Comparison of ENCODE assay signal across 8 cellular contexts in the genomic region with DNA sequence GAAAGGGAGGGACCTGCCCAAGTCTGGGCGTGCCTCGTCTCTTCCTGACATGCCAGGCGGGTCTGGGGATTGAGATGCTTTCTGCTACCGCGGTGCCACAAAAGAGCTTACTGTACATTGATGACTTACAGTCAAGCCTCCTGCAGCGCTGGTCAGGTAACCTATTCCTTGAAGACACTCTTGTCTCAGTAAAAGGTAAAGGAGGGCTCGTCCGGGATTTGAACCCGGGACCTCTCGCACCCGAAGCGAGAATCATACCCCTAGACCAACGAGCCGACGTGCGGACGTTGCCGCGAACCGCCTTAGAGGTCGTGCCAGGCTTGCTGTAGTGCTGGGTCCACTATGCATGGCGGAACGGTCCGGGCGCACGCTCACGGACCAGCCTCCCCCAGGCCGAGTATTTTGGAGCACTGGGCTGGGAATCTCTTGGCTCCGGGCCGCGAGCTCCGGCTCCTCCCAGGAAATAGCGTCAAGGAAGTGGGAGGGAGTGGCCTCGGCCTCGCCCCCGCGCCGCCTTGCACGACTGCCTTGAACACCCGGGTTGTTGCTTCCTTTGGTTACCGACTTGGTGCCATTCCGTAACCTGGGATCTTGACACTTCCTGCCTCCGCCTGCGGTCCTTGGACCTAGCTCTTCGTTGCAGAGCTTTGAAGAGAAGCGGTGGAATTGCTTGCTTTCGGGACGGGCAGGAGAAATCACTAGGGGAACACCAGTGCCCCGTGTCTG. TPM values are rescaled to one million over a fixed set of nuclear protein-coding genes. Genes with fewer than 3 reads are reported as not detected.
DNase-seq lines count a peak whose midpoint lies in the region; ATAC-seq and TF ChIP-seq lines count a peak whose summit lies in the region.

No MANE protein-coding gene starts in this region.

- H3K9ac ChIP-seq in KMS-11: peak overlapping the region; percentile 59; the same call in 1 of the 2 replicates

- H3K36me3 Mint-ChIP-seq in activated T-helper 2 cell treated with anti-CD3 and anti-CD28 coated beads, Interferon-gamma antibody, Interleukin-2, Interleukin-4, amounts not matched to agents 10 μg/mL and 5 μg/mL and 100 μg/mL, durations not matched to agents 14 hours and 24 hours and 36 hours (ENCODE audit: low read depth): peaks cover 16% of the 10 kb centered on the region
- H3K36me3 Mint-ChIP-seq in nephron (ENCODE audit: low read depth): peaks cover 2% of the 10 kb centered on the region

- peak overlapping the region; percentile 97 for H3K4me3 Mint-ChIP-seq in activated T-helper 2 cell treated with anti-CD3 and anti-CD28 coated beads, Interferon-gamma antibody, Interleukin-2, Interleukin-4, amounts not matched to agents 10 μg/mL and 5 μg/mL and 100 μg/mL, durations not matched to agents 14 hours and 24 hours and 36 hours (ENCODE audit: low read depth)
- peak overlapping the region; percentile 90 to 98 (median 95) for H3K4me3 Mint-ChIP-seq in nephron

- peaks cover 43% of the 10 kb centered on the region for H3K4me1 Mint-ChIP-seq in activated T-helper 2 cell treated with anti-CD3 and anti-CD28 coated beads, Interferon-gamma antibody, Interleukin-2, Interleukin-4, amounts not matched to agents 10 μg/mL and 5 μg/mL and 100 μg/mL, durations not matched to agents 14 hours and 24 hours and 36 hours (ENCODE audit: low read depth)
- H3K4me1 Mint-ChIP-seq in nephron: peaks cover 33% of the 10 kb centered on the region

- no peaks in the 10 kb centered on the region for H3K4me1 ChIP-seq in KMS-11 (ENCODE audit: low read depth, poor library complexity, severe bottlenecking)

- H3K4me2 ChIP-seq in KMS-11: peak overlapping the region; percentile 33; the same call in 1 of the 2 replicates

- H3K27ac Mint-ChIP-seq in activated T-helper 2 cell treated with anti-CD3 and anti-CD28 coated beads, Interferon-gamma antibody, Interleukin-2, Interleukin-4, amounts not matched to agents 10 μg/mL and 5 μg/mL and 100 μg/mL, durations not matched to agents 14 hours and 24 hours and 36 hours: peak overlapping the region; percentile 96
- peak overlapping the region; percentile 98 to 100 (median 100) for H3K27ac Mint-ChIP-seq in nephron

- H4K20me1 ChIP-seq in KMS-11 (ENCODE audit: insufficient read depth): no peaks in the 10 kb centered on the region

- H3K9me3 Mint-ChIP-seq in activated T-helper 2 cell treated with anti-CD3 and anti-CD28 coated beads, Interferon-gamma antibody, Interleukin-2, Interleukin-4, amounts not matched to agents 10 μg/mL and 5 μg/mL and 100 μg/mL, durations not matched to agents 14 hours and 24 hours and 36 hours: no peaks in the 10 kb centered on the region
- H3K9me3 Mint-ChIP-seq in nephron: no peaks in the 10 kb centered on the region

- no peaks in the 10 kb centered on the region for H3K27me3 ChIP-seq in KMS-11 (ENCODE audit: insufficient read depth, low read depth)

- DNase-seq in DMS79 (lab: John Stamatoyannopoulos, UW): peak; percentile 37
- peak; percentile 88 for DNase-seq in RPMI8226
- DNase-seq in activated T-helper 2 cell treated with anti-CD3 and anti-CD28 coated beads, Interferon-gamma antibody, Interleukin-2, Interleukin-4, amounts not matched to agents 10 μg/mL and 5 μg/mL and 100 μg/mL, durations not matched to agents 14 hours and 24 hours and 36 hours (ENCODE audit: low spot score): peak; percentile 85
- DNase-seq in fibroblast of pulmonary artery (ENCODE audit: low read depth): peak; percentile 97
- peak; percentile 85 for DNase-seq in stimulated activated naive CD4-positive, alpha-beta T cell treated with Interleukin-2 at 50 U/mL for 16 hours (lab: John Stamatoyannopoulos, UW)

- H3K4me3 ChIP-seq in KMS-11 (IDR thresholded peaks at IDR 0.05; ENCODE audit: insufficient read depth, low read depth, low read length) (no peak overlapping the region), fibroblast of pulmonary artery (replicated peaks; ENCODE audit: low read depth, low read length) (peak overlapping the region; percentile 78)

- H3K79me2 ChIP-seq in KMS-11 (ENCODE audit: insufficient read depth, low read depth): no peaks in the 10 kb centered on the region

- no peaks in the 10 kb centered on the region for H3K27me3 Mint-ChIP-seq in activated T-helper 2 cell treated with anti-CD3 and anti-CD28 coated beads, Interferon-gamma antibody, Interleukin-2, Interleukin-4, amounts not matched to agents 10 μg/mL and 5 μg/mL and 100 μg/mL, durations not matched to agents 14 hours and 24 hours and 36 hours (ENCODE audit: low read depth)
- H3K27me3 Mint-ChIP-seq in nephron (ENCODE audit: low read depth): peaks cover 4% of the 10 kb centered on the region

- H3K27ac ChIP-seq in KMS-11: peak overlapping the region; percentile 74

- H2AFZ ChIP-seq in KMS-11 (ENCODE audit: low read depth): no peak overlapping the region

- peak; percentile 25 for ATAC-seq in GM21717 (IDR thresholded peaks at IDR 0.05; ENCODE audit: unreplicated experiment)

- intact Hi-C loops in activated T-helper 2 cell treated with anti-CD3 and anti-CD28 coated beads, Interferon-gamma antibody, Interleukin-2, Interleukin-4, amounts not matched to agents 10 μg/mL and 5 μg/mL and 100 μg/mL, durations not matched to agents 14 hours and 24 hours and 36 hours (cut with micrococcal nuclease): loop anchor here (1.0 to 10.0 kb wide), 8 partner anchors 12 to 538 kb away; a partner anchor contains a TSS

- no peak for TF ChIP-seq CTCF in KMS-11 (conservative IDR thresholded peaks at IDR 0.05; ENCODE audit: low read depth, low read length)
- TF ChIP-seq CTCF in fibroblast of pulmonary artery (IDR thresholded peaks at IDR 0.05; ENCODE audit: low read length, missing control alignments): no peak
- TF ChIP-seq CTCF in nephron (IDR thresholded peaks at IDR 0.05; ENCODE audit: unreplicated experiment in 3 of 3): no peak

- H3K36me3 ChIP-seq in KMS-11 (ENCODE audit: insufficient read depth): no peaks in the 10 kb centered on the region

RNA-seq across cellular contexts. Expression of a gene that starts 12.4 kb away (rescaled TPM):
- 113 TPM in 2 replicates for total RNA-seq in activated T-helper 2 cell treated with anti-CD3 and anti-CD28 coated beads, Interferon-gamma antibody, Interleukin-2, Interleukin-4, amounts not matched to agents 10 μg/mL and 5 μg/mL and 100 μg/mL, durations not matched to agents 14 hours and 24 hours and 36 hours

RNA-seq across cellular contexts. Expression of a gene that starts 25.1 kb away (rescaled TPM):
- 76.7 and 81.0 TPM in 2 replicates for total RNA-seq in activated T-helper 2 cell treated with anti-CD3 and anti-CD28 coated beads, Interferon-gamma antibody, Interleukin-2, Interleukin-4, amounts not matched to agents 10 μg/mL and 5 μg/mL and 100 μg/mL, durations not matched to agents 14 hours and 24 hours and 36 hours

RNA-seq across cellular contexts. Expression of a gene that starts 26.3 kb away (rescaled TPM):
- total RNA-seq in activated T-helper 2 cell treated with anti-CD3 and anti-CD28 coated beads, Interferon-gamma antibody, Interleukin-2, Interleukin-4, amounts not matched to agents 10 μg/mL and 5 μg/mL and 100 μg/mL, durations not matched to agents 14 hours and 24 hours and 36 hours: 165 and 174 TPM in 2 replicates

RNA-seq across cellular contexts. Expression of a gene that starts 32.8 kb away (rescaled TPM):
- total RNA-seq in activated T-helper 2 cell treated with anti-CD3 and anti-CD28 coated beads, Interferon-gamma antibody, Interleukin-2, Interleukin-4, amounts not matched to agents 10 μg/mL and 5 μg/mL and 100 μg/mL, durations not matched to agents 14 hours and 24 hours and 36 hours: 7.8 and 8.0 TPM in 2 replicates

RNA-seq across cellular contexts. Expression of a gene that starts 46.6 kb away (rescaled TPM):
- total RNA-seq in activated T-helper 2 cell treated with anti-CD3 and anti-CD28 coated beads, Interferon-gamma antibody, Interleukin-2, Interleukin-4, amounts not matched to agents 10 μg/mL and 5 μg/mL and 100 μg/mL, durations not matched to agents 14 hours and 24 hours and 36 hours: 18.7 and 25.0 TPM in 2 replicates

Comparison
In these comparisons a context has a peak if more than half of its experiments do, and no peak if none do; other contexts are left out.
1. DNase-seq: peak in every context shown above with its lines; median percentile 97 in fibroblast of pulmonary artery; 88 in RPMI8226; 85 in activated T-helper 2 cell treated with anti-CD3 and anti-CD28 coated beads, Interferon-gamma antibody, Interleukin-2, Interleukin-4, amounts not matched to agents 10 μg/mL and 5 μg/mL and 100 μg/mL, durations not matched to agents 14 hours and 24 hours and 36 hours; 85 in stimulated activated naive CD4-positive, alpha-beta T cell treated with Interleukin-2 at 50 U/mL for 16 hours; 37 in DMS79.